13 cellular contexts compared by ENCODE assay signal in genomic region chr9:110933350-110934001, GRCh38.
A peak's percentile ranks its signal among the peaks of the same experiment; 100 is the strongest.
DNase-seq lines count a peak whose midpoint lies in the region; ATAC-seq and TF ChIP-seq lines count a peak whose summit lies in the region.
"Had no signal": no experiment of that assay in that cellular context is flagged by ENCODE, and none has a peak within 500 bp of the region (broad histone marks: within the 10 kb centered on the region; RNA-seq: fewer than 3 reads in every experiment).

No MANE protein-coding gene starts in this region.

- CTCF ChIA-PET in activated CD4-positive, alpha-beta T cell treated with anti-CD3 and anti-CD28 coated beads, Interleukin-2, amount 10 ng/mL, durations not matched to agents 7 days and 5 days (lab: Charles Lee): no interaction called here
- CTCF ChIA-PET in PC-3 (lab: Charles Lee): no interaction called here
- CTCF ChIA-PET in CD4-positive, alpha-beta T cell (lab: Charles Lee): no interaction called here

- peak; percentile 78 for ATAC-seq in HG02852 (IDR thresholded peaks at IDR 0.05; ENCODE audit: unreplicated experiment)
- ATAC-seq in PC-3: no peak
- ATAC-seq in CD4-positive, alpha-beta T cell (ENCODE audit: poor library complexity): no peak

- H3K27ac Mint-ChIP-seq in activated CD4-positive, alpha-beta T cell treated with anti-CD3 and anti-CD28 coated beads, Interleukin-2, amount 10 ng/mL, durations not matched to agents 7 days and 5 days: peak overlapping the region; percentile 57
- no peak overlapping the region for H3K27ac Mint-ChIP-seq in CD4-positive, alpha-beta T cell
- H3K27ac Mint-ChIP-seq: activated naive CD8-positive, alpha-beta T cell; stimulated activated naive CD8-positive, alpha-beta T cell treated with anti-CD3 and anti-CD28 coated beads, Interleukin-15, Interleukin-2, amounts not matched to agents 100 ng/mL and 50 ng/mL, for 24 hours had no signal

- H3K36me3 ChIP-seq in PC-3 (ENCODE audit: low read depth, low read length) (peaks cover 59% of the 10 kb centered on the region), transverse colon (no peaks in the 10 kb centered on the region)

- no peaks in the 10 kb centered on the region for H3K9me2 ChIP-seq in PC-3 (replicated peaks; ENCODE audit: low read length)

- no peak for TF ChIP-seq EP300 in transverse colon (IDR thresholded peaks at IDR 0.05; ENCODE audit: low read depth)

- no TSS peak for BruUV-seq in PC-3 (replicated peaks; lab: Mats Ljungman, UMichigan)

- peaks cover 7% of the 10 kb centered on the region for H3K4me1 Mint-ChIP-seq in activated CD4-positive, alpha-beta T cell treated with anti-CD3 and anti-CD28 coated beads, Interleukin-2, amount 10 ng/mL, durations not matched to agents 7 days and 5 days
- no peaks in the 10 kb centered on the region for H3K4me1 Mint-ChIP-seq in CD4-positive, alpha-beta T cell (ENCODE audit: low read depth)

- WGBS in transverse colon (ENCODE audit: low coverage in 1 of 2), 2 donors: 55 to 80% methylated on average over 2 to 4 of the region's 4 CpGs

- no peak for DNase-seq in activated CD4-positive, alpha-beta T cell treated with anti-CD3 and anti-CD28 coated beads, Interleukin-2, amount 10 ng/mL, durations not matched to agents 7 days and 5 days
- DNase-seq in activated CD4-positive, alpha-beta T cell treated with anti-CD3 and anti-CD28 coated beads for 1 hour: no peak
- DNase-seq in PC-3 (no peak), transverse colon (no peak)
- DNase-seq in CD4-positive, alpha-beta T cell: no peak
- DNase-seq in activated CD4-positive, alpha-beta T cell treated with anti-CD3 and anti-CD28 coated beads for 4 hours: no peak
- no peak for DNase-seq in activated CD4-positive, alpha-beta T cell treated with anti-CD3 and anti-CD28 coated beads, Interleukin-2, amount 50 U/mL, for 48 hours
- DNase-seq: NCI-H748 treated with DMSO at 0.1 percent for 48 hours had no signal

- TF ChIP-seq CTCF in PC-3 (conservative IDR thresholded peaks at IDR 0.05; ENCODE audit: low read depth, low read length) (no peak), transverse colon (IDR thresholded peaks at IDR 0.05) (no peak)
- no peak for TF ChIP-seq CTCF in CD4-positive, alpha-beta T cell (IDR thresholded peaks at IDR 0.05)

- no peak overlapping the region for H3K4me3 ChIP-seq in PC-3 (ENCODE audit: low read length)
- H3K4me3 ChIP-seq in transverse colon: no peak overlapping the region
- H3K4me3 ChIP-seq: smooth muscle cell had no signal

- intact Hi-C loops in PC-3 (cut with micrococcal nuclease) (no loop called here), transverse colon (cut with DNase I; ENCODE audit: low total_unique reads) (no loop called here)
- intact Hi-C loops in CD4-positive, alpha-beta T cell (cut with DNase I, micrococcal nuclease): no loop called here

- no peaks in the 10 kb centered on the region for H3K27me3 Mint-ChIP-seq in activated CD4-positive, alpha-beta T cell treated with anti-CD3 and anti-CD28 coated beads, Interleukin-2, amount 10 ng/mL, durations not matched to agents 7 days and 5 days
- H3K27me3 Mint-ChIP-seq in CD4-positive, alpha-beta T cell: no peaks in the 10 kb centered on the region
- H3K27me3 Mint-ChIP-seq: activated naive CD8-positive, alpha-beta T cell; stimulated activated naive CD8-positive, alpha-beta T cell treated with anti-CD3 and anti-CD28 coated beads, Interleukin-15, Interleukin-2, amounts not matched to agents 100 ng/mL and 50 ng/mL, for 24 hours had no signal

- in situ Hi-C loops in transverse colon (cut with MboI; ENCODE audit: low pct_ligation_motif_present in 1 of 4, low pct_unique_long_range_greater_than_20kb in 1 of 4, low sequenced_read_pairs in 3 of 4): no loop called here

- no peaks in the 10 kb centered on the region for H3K9me3 ChIP-seq in PC-3 (ENCODE audit: low read length)
- no peaks in the 10 kb centered on the region for H3K9me3 ChIP-seq in transverse colon
- no peaks in the 10 kb centered on the region for H3K9me3 ChIP-seq in CD4-positive, alpha-beta T cell (ENCODE audit: control insufficient read depth, low read length)

- H2AFZ ChIP-seq in PC-3 (ENCODE audit: low read length): no peak overlapping the region

- peak overlapping the region; percentile 12 for H3K27ac ChIP-seq in PC-3 (ENCODE audit: low read length)
- H3K27ac ChIP-seq in transverse colon: peak overlapping the region; percentile 19 to 57 (median 36)
- no peak overlapping the region for H3K27ac ChIP-seq in CD4-positive, alpha-beta T cell (ENCODE audit: low read depth, low read length)
- H3K27ac ChIP-seq: VCaP had no signal

- H3K79me2 ChIP-seq in PC-3 (ENCODE audit: low read length): peaks cover 95% of the 10 kb centered on the region

- H3K36me3 Mint-ChIP-seq in activated CD4-positive, alpha-beta T cell treated with anti-CD3 and anti-CD28 coated beads, Interleukin-2, amount 10 ng/mL, durations not matched to agents 7 days and 5 days (ENCODE audit: low read depth): no peaks in the 10 kb centered on the region
- H3K36me3 Mint-ChIP-seq in CD4-positive, alpha-beta T cell (ENCODE audit: low read depth): no peaks in the 10 kb centered on the region
- H3K36me3 Mint-ChIP-seq: activated naive CD8-positive, alpha-beta T cell had no signal

- H3F3A ChIP-seq in PC-3 (ENCODE audit: low read length, unreplicated experiment): no peaks in the 10 kb centered on the region

- no peaks in the 10 kb centered on the region for H3K27me3 ChIP-seq in PC-3 (ENCODE audit: low read length)
- H3K27me3 ChIP-seq in transverse colon: no peaks in the 10 kb centered on the region
- no peaks in the 10 kb centered on the region for H3K27me3 ChIP-seq in CD4-positive, alpha-beta T cell (ENCODE audit: control insufficient read depth, insufficient read depth, low read length)

- H3K4me2 ChIP-seq in PC-3 (ENCODE audit: low read length): no peak overlapping the region
- H3K4me2 ChIP-seq: smooth muscle cell had no signal

- H3K9ac ChIP-seq in PC-3 (ENCODE audit: low read length): no peak overlapping the region

- H3K9me3 Mint-ChIP-seq in activated CD4-positive, alpha-beta T cell treated with anti-CD3 and anti-CD28 coated beads, Interleukin-2, amount 10 ng/mL, durations not matched to agents 7 days and 5 days: no peaks in the 10 kb centered on the region
- H3K9me3 Mint-ChIP-seq in CD4-positive, alpha-beta T cell: no peaks in the 10 kb centered on the region
- H3K9me3 Mint-ChIP-seq: stimulated activated naive CD8-positive, alpha-beta T cell treated with anti-CD3 and anti-CD28 coated beads, Interleukin-15, Interleukin-2, amounts not matched to agents 100 ng/mL and 50 ng/mL, for 24 hours had no signal

- POLR2A ChIA-PET in activated CD4-positive, alpha-beta T cell treated with anti-CD3 and anti-CD28 coated beads, Interleukin-2, amount 10 ng/mL, durations not matched to agents 7 days and 5 days (lab: Charles Lee): no interaction called here
- POLR2A ChIA-PET in PC-3 (lab: Charles Lee; ENCODE audit: unreplicated experiment): interaction anchor here (0.6 kb wide), 1 partner anchor 292 kb away, joined by 3 read pairs; no protein-coding TSS in a partner anchor
- POLR2A ChIA-PET in CD4-positive, alpha-beta T cell (lab: Charles Lee): no interaction called here

- H3K4me1 ChIP-seq in PC-3 (ENCODE audit: insufficient read depth, low read length) (peaks cover 31% of the 10 kb centered on the region), transverse colon (peaks cover 0 to 21% (median 1%) of the 10 kb centered on the region in 4 donors)

- no peak for TF ChIP-seq POLR2A in transverse colon (IDR thresholded peaks at IDR 0.05)

- no peaks in the 10 kb centered on the region for H4K20me1 ChIP-seq in PC-3 (ENCODE audit: low read length)

- H3K4me3 Mint-ChIP-seq in activated CD4-positive, alpha-beta T cell treated with anti-CD3 and anti-CD28 coated beads, Interleukin-2, amount 10 ng/mL, durations not matched to agents 7 days and 5 days: no peak overlapping the region
- H3K4me3 Mint-ChIP-seq in CD4-positive, alpha-beta T cell: no peak overlapping the region
- H3K4me3 Mint-ChIP-seq: activated naive CD8-positive, alpha-beta T cell; stimulated activated naive CD8-positive, alpha-beta T cell treated with anti-CD3 and anti-CD28 coated beads, Interleukin-15, Interleukin-2, amounts not matched to agents 100 ng/mL and 50 ng/mL, for 24 hours had no signal
